In genomic region chr18:35732652-35733051, GRCh38 we compare ENCODE assay signal across 16 cellular contexts.
DNase-seq lines count a peak whose midpoint lies in the region; ATAC-seq and TF ChIP-seq lines count a peak whose summit lies in the region.
"Had no signal": no experiment of that assay in that cellular context is flagged by ENCODE, and none has a peak within 500 bp of the region (broad histone marks: within the 10 kb centered on the region; RNA-seq: fewer than 3 reads in every experiment).

No MANE protein-coding gene starts in this region.

- no peaks in the 10 kb centered on the region for H3K27me3 ChIP-seq in SJCRH30
- H3K27me3 ChIP-seq: cardiac muscle cell, hepatocyte, Peyer's patch, upper lobe of left lung had no signal

- H3K4me1 ChIP-seq in SJCRH30, result no peaks in the 10 kb centered on the region
- H3K4me1 ChIP-seq: Peyer's patch, upper lobe of left lung had no signal

- no peak for TF ChIP-seq CTCF in fibroblast of pulmonary artery (IDR thresholded peaks at IDR 0.05; ENCODE audit: low read length, missing control alignments)

- no peak overlapping the region for H3K4me3 ChIP-seq in fibroblast of pulmonary artery (replicated peaks; ENCODE audit: low read depth, low read length)
- H3K4me3 ChIP-seq in SJCRH30, result no peak overlapping the region
- H3K4me3 ChIP-seq: cardiac muscle cell, hepatocyte, Peyer's patch, upper lobe of left lung had no signal

- no peaks in the 10 kb centered on the region for H3K36me3 ChIP-seq in SJCRH30
- H3K36me3 ChIP-seq: cardiac muscle cell, Peyer's patch, upper lobe of left lung had no signal

- ATAC-seq in GM21447 (IDR thresholded peaks at IDR 0.05; ENCODE audit: unreplicated experiment), result no peak
- ATAC-seq in HG03025 (IDR thresholded peaks at IDR 0.05; ENCODE audit: low FRiP score, unreplicated experiment), result no peak
- ATAC-seq: left colon, T-cell had no signal

- H3K27ac ChIP-seq in SJCRH30, result no peak overlapping the region
- H3K27ac ChIP-seq: cardiac muscle cell, hepatocyte, Peyer's patch, upper lobe of left lung had no signal

- H3K9me3 ChIP-seq in SJCRH30 (replicated peaks), result no peaks in the 10 kb centered on the region
- H3K9me3 ChIP-seq: Peyer's patch, upper lobe of left lung had no signal

- DNase-seq in GM03348 (ENCODE audit: low spot score) (peak; percentile 72), OCI-M1 (lab: John Stamatoyannopoulos, UW) (peak; percentile 29), fibroblast of pulmonary artery (ENCODE audit: low read depth) (peak; percentile 36), renal cortical epithelial cell (ENCODE audit: low read depth) (peak; percentile 7), SJCRH30 (no peak)
- DNase-seq: activated B cell treated with CpG ODN at 0.5 μM for 24 hours; left colon; NCI-H1417; Peyer's patch; stimulated activated CD4-positive, alpha-beta T cell treated with anti-CD3 and anti-CD28 coated beads, Interleukin-2, amount 100 ng/mL, for 48 hours; T-cell; upper lobe of left lung had no signal

Comparison
In these comparisons a context has a peak if more than half of its experiments do, and no peak if none do; other contexts are left out.
1. DNase-seq: peak in GM03348 (single experiment), OCI-M1 (single experiment), fibroblast of pulmonary artery (single experiment) and renal cortical epithelial cell (single experiment); none in SJCRH30 (0 of 2).